ENCODE assay signal across 8 cellular contexts in genomic region chr6:36595168-36595818, GRCh38. TPM values are rescaled to one million over a fixed set of nuclear protein-coding genes. Genes with fewer than 3 reads are reported as not detected.
A peak's percentile ranks its signal among the peaks of the same experiment; 100 is the strongest.
DNase-seq lines count a peak whose midpoint lies in the region; ATAC-seq and TF ChIP-seq lines count a peak whose summit lies in the region.

No MANE protein-coding gene starts in this region.

- TF ChIP-seq POLR2A in transverse colon (IDR thresholded peaks at IDR 0.05), result peak; percentile 7

- peak overlapping the region; percentile 98 for H3K27ac Mint-ChIP-seq in memory B cell

- intact Hi-C loops in transverse colon (cut with DNase I; ENCODE audit: low total_unique reads), result no loop called here

- in situ Hi-C loops in transverse colon (cut with MboI; ENCODE audit: low pct_ligation_motif_present in 1 of 4, low pct_unique_long_range_greater_than_20kb in 1 of 4, low sequenced_read_pairs in 3 of 4), result loop anchor here in 2 of 4 donors (10.0 to 25.0 kb wide), 2 partner anchors 150 to 158 kb away; partner anchors contain the start of genes KCTD20 (in 2 of the 2) and PXT1 (in 2 of the 2)

- TF ChIP-seq CTCF in transverse colon (IDR thresholded peaks at IDR 0.05), result no peak

- H3K27me3 Mint-ChIP-seq in memory B cell, result no peaks in the 10 kb centered on the region

- ATAC-seq in memory B cell (ENCODE audit: low read depth), result no peak

- H3K4me3 Mint-ChIP-seq in memory B cell, result peak overlapping the region; percentile 92

- H3K9me3 ChIP-seq in transverse colon, result no peaks in the 10 kb centered on the region

- TF ChIP-seq EP300 in transverse colon (IDR thresholded peaks at IDR 0.05; ENCODE audit: low read depth), result no peak

- DNase-seq in AG08396 (ENCODE audit: low spot score) (peak; percentile 26), H4 (ENCODE audit: low spot score) (peak; percentile 41), RPMI7951 (ENCODE audit: low read depth) (peak; percentile 55), dermis blood vessel endothelial cell (peak; percentile 71), memory B cell (ENCODE audit: low spot score in 2 of 2) (no peak), transverse colon (no peak), cerebellar nuclear complex (lab: John Stamatoyannopoulos, UW) (no peak), NCI-H1436 treated with DMSO at 0.1 percent for 48 hours (lab: John Stamatoyannopoulos, UW) (no peak)

- H3K9me3 Mint-ChIP-seq in memory B cell, result no peaks in the 10 kb centered on the region

- peaks cover 32% of the 10 kb centered on the region for H3K4me1 Mint-ChIP-seq in memory B cell

- H3K36me3 ChIP-seq in transverse colon, result peaks cover 0 to 33% (median 11%) of the 10 kb centered on the region in 4 donors

- H3K36me3 Mint-ChIP-seq in memory B cell, result peaks cover 31% of the 10 kb centered on the region

- 0 to 1% methylated on average over 11 of the region's 11 CpGs for WGBS in transverse colon (ENCODE audit: low coverage in 1 of 2), 2 donors

- H3K27ac ChIP-seq in transverse colon, result peak overlapping the region; percentile 96 to 100 (median 98)

- peaks cover 32 to 51% (median 41%) of the 10 kb centered on the region in 4 donors for H3K4me1 ChIP-seq in transverse colon

- H3K4me3 ChIP-seq in transverse colon, result peak overlapping the region; percentile 52 to 92 (median 80)

- no peaks in the 10 kb centered on the region for H3K27me3 ChIP-seq in transverse colon

RNA-seq across cellular contexts. Expression of gene SRSF3, which starts 1.1 kb away (rescaled TPM):
- 409 and 635 TPM in 2 replicates for total RNA-seq in H4 (2014; rRNA removed; shearing (Covaris generic))
- 435 and 490 TPM in 2 replicates for total RNA-seq in RPMI7951 (2014; rRNA removed; shearing (Covaris generic))
- total RNA-seq in dermis blood vessel endothelial cell (224 and 544 TPM in 2 replicates), transverse colon (100 to 1,000 TPM; 110 to 177 (median 144) TPM)

RNA-seq across cellular contexts. Expression of gene STK38, which starts 48.0 kb away (rescaled TPM):
- 14.7 and 21.9 TPM in 2 replicates for total RNA-seq in H4 (2014; rRNA removed; shearing (Covaris generic))
- 22.3 and 25.7 TPM in 2 replicates for total RNA-seq in RPMI7951 (2014; rRNA removed; shearing (Covaris generic))
- total RNA-seq in dermis blood vessel endothelial cell (19.2 and 24.5 TPM in 2 replicates), transverse colon (100 to 1,000 TPM in 1 of 4 donors, 10 to 100 TPM in 3; 59.1 to 101 (median 86.4) TPM)

Comparison
In these comparisons a context has a peak if more than half of its experiments do, and no peak if none do; other contexts are left out.
1. DNase-seq: peak in AG08396 (single experiment), H4 (single experiment), RPMI7951 (single experiment) and dermis blood vessel endothelial cell (single experiment); none in memory B cell (0 of 2), transverse colon (single experiment), cerebellar nuclear complex (0 of 2) and NCI-H1436 treated with DMSO at 0.1 percent for 48 hours (single experiment).